ENCODE assay signal across 1 cellular context in genomic region chr21:31107871-31108270, GRCh38.
TF ChIP-seq lines count a peak whose summit lies in the region.

No MANE protein-coding gene starts in this region.

TF ChIP-seq in GM23338, 12 proteins besides CTCF, POLR2A, EP300 and RAD21 (continued from another document):
- TF ChIP-seq, protein P1, sequence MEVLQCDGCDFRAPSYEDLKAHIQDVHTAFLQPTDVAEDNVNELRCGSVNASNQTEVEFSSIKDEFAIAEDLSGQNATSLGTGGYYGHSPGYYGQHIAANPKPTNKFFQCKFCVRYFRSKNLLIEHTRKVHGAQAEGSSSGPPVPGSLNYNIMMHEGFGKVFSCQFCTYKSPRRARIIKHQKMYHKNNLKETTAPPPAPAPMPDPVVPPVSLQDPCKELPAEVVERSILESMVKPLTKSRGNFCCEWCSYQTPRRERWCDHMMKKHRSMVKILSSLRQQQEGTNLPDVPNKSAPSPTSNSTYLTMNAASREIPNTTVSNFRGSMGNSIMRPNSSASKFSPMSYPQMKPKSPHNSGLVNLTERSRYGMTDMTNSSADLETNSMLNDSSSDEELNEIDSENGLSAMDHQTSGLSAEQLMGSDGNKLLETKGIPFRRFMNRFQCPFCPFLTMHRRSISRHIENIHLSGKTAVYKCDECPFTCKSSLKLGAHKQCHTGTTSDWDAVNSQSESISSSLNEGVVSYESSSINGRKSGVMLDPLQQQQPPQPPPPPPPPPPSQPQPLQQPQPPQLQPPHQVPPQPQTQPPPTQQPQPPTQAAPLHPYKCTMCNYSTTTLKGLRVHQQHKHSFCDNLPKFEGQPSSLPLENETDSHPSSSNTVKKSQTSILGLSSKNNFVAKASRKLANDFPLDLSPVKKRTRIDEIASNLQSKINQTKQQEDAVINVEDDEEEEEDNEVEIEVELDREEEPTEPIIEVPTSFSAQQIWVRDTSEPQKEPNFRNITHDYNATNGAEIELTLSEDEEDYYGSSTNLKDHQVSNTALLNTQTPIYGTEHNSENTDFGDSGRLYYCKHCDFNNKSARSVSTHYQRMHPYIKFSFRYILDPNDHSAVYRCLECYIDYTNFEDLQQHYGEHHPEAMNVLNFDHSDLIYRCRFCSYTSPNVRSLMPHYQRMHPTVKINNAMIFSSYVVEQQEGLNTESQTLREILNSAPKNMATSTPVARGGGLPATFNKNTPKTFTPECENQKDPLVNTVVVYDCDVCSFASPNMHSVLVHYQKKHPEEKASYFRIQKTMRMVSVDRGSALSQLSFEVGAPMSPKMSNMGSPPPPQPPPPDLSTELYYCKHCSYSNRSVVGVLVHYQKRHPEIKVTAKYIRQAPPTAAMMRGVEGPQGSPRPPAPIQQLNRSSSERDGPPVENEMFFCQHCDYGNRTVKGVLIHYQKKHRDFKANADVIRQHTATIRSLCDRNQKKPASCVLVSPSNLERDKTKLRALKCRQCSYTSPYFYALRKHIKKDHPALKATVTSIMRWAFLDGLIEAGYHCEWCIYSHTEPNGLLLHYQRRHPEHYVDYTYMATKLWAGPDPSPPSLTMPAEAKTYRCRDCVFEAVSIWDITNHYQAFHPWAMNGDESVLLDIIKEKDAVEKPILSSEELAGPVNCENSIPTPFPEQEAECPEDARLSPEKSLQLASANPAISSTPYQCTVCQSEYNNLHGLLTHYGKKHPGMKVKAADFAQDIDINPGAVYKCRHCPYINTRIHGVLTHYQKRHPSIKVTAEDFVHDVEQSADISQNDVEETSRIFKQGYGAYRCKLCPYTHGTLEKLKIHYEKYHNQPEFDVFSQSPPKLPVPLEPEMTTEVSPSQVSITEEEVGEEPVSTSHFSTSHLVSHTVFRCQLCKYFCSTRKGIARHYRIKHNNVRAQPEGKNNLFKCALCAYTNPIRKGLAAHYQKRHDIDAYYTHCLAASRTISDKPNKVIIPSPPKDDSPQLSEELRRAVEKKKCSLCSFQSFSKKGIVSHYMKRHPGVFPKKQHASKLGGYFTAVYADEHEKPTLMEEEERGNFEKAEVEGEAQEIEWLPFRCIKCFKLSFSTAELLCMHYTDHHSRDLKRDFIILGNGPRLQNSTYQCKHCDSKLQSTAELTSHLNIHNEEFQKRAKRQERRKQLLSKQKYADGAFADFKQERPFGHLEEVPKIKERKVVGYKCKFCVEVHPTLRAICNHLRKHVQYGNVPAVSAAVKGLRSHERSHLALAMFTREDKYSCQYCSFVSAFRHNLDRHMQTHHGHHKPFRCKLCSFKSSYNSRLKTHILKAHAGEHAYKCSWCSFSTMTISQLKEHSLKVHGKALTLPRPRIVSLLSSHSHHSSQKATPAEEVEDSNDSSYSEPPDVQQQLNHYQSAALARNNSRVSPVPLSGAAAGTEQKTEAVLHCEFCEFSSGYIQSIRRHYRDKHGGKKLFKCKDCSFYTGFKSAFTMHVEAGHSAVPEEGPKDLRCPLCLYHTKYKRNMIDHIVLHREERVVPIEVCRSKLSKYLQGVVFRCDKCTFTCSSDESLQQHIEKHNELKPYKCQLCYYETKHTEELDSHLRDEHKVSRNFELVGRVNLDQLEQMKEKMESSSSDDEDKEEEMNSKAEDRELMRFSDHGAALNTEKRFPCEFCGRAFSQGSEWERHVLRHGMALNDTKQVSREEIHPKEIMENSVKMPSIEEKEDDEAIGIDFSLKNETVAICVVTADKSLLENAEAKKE (CRISPR knock-in tag; IDR thresholded peaks at IDR 0.05) = no peak
